ENCODE assay signal across 1 cellular context in genomic region chr21:26835027-26835713, GRCh38.
TF ChIP-seq lines count a peak whose summit lies in the region.

No MANE protein-coding gene starts in this region.

TF ChIP-seq in HEK293, 187 proteins besides CTCF, POLR2A, EP300 and RAD21 (continued from another document and continues in another):
- TF ChIP-seq PRDM10 (tag by site-specific recombination; IDR thresholded peaks at IDR 0.05) (peak; percentile 13; the same call in 1 of the 2 replicates), ZNF654 (tag by site-specific recombination; IDR thresholded peaks at IDR 0.05; ENCODE audit: low read depth) (no peak), ZNF449 (tag by site-specific recombination; IDR thresholded peaks at IDR 0.05) (no peak), ZNF311 (tag by site-specific recombination; IDR thresholded peaks at IDR 0.05; ENCODE audit: borderline replicate concordance) (no peak), OVOL3 (tag by site-specific recombination; IDR thresholded peaks at IDR 0.05) (no peak), ZNF133 (tag by site-specific recombination; IDR thresholded peaks at IDR 0.05) (no peak), YY1 (tag by site-specific recombination; IDR thresholded peaks at IDR 0.05) (peak; percentile 51; the same call in 1 of the 2 replicates), ZNF416 (tag by site-specific recombination; IDR thresholded peaks at IDR 0.05) (no peak), ZBTB17 (tag by site-specific recombination; IDR thresholded peaks at IDR 0.05) (no peak), ZNF629 (tag by site-specific recombination; IDR thresholded peaks at IDR 0.05) (no peak), ZNF621 (tag by site-specific recombination; IDR thresholded peaks at IDR 0.05) (no peak), ZNF473 (tag by site-specific recombination; IDR thresholded peaks at IDR 0.05) (no peak), ZNF555 (tag by site-specific recombination; conservative IDR thresholded peaks at IDR 0.05) (no peak), ZNF76 (tag by site-specific recombination; IDR thresholded peaks at IDR 0.05; ENCODE audit: borderline replicate concordance, low read depth) (0 out of 2 replicates have a peak, but pooled peaks have one; percentile 57), ZNF785 (tag by site-specific recombination; IDR thresholded peaks at IDR 0.05) (no peak), ZNF302 (tag by site-specific recombination; IDR thresholded peaks at IDR 0.05; ENCODE audit: low read depth) (no peak), ZSCAN18 (tag by site-specific recombination; IDR thresholded peaks at IDR 0.05) (no peak), ZNF335 (tag by site-specific recombination; conservative IDR thresholded peaks at IDR 0.05) (no peak), ZNF19 (tag by site-specific recombination; IDR thresholded peaks at IDR 0.05; ENCODE audit: low read depth) (no peak), ZNF24 (tag by site-specific recombination; IDR thresholded peaks at IDR 0.05) (no peak), HOXD13 (CRISPR knock-in tag; IDR thresholded peaks at IDR 0.05; ENCODE audit: borderline replicate concordance) (no peak), ZNF561 (tag by site-specific recombination; IDR thresholded peaks at IDR 0.05; ENCODE audit: borderline replicate concordance) (no peak), ZNF791 (tag by site-specific recombination; IDR thresholded peaks at IDR 0.05) (no peak), BCL11A (tag by site-specific recombination; IDR thresholded peaks at IDR 0.05; ENCODE audit: low read depth) (no peak), AEBP2 (tag by site-specific recombination; IDR thresholded peaks at IDR 0.05; ENCODE audit: borderline replicate concordance) (no peak)
- TF ChIP-seq, protein P1, sequence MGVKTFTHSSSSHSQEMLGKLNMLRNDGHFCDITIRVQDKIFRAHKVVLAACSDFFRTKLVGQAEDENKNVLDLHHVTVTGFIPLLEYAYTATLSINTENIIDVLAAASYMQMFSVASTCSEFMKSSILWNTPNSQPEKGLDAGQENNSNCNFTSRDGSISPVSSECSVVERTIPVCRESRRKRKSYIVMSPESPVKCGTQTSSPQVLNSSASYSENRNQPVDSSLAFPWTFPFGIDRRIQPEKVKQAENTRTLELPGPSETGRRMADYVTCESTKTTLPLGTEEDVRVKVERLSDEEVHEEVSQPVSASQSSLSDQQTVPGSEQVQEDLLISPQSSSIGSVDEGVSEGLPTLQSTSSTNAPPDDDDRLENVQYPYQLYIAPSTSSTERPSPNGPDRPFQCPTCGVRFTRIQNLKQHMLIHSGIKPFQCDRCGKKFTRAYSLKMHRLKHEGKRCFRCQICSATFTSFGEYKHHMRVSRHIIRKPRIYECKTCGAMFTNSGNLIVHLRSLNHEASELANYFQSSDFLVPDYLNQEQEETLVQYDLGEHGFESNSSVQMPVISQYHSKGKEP (tag by site-specific recombination; IDR thresholded peaks at IDR 0.05): 0 out of 2 replicates have a peak, but pooled peaks have one; percentile 13
- TF ChIP-seq, protein P2, sequence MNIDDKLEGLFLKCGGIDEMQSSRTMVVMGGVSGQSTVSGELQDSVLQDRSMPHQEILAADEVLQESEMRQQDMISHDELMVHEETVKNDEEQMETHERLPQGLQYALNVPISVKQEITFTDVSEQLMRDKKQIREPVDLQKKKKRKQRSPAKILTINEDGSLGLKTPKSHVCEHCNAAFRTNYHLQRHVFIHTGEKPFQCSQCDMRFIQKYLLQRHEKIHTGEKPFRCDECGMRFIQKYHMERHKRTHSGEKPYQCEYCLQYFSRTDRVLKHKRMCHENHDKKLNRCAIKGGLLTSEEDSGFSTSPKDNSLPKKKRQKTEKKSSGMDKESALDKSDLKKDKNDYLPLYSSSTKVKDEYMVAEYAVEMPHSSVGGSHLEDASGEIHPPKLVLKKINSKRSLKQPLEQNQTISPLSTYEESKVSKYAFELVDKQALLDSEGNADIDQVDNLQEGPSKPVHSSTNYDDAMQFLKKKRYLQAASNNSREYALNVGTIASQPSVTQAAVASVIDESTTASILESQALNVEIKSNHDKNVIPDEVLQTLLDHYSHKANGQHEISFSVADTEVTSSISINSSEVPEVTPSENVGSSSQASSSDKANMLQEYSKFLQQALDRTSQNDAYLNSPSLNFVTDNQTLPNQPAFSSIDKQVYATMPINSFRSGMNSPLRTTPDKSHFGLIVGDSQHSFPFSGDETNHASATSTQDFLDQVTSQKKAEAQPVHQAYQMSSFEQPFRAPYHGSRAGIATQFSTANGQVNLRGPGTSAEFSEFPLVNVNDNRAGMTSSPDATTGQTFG (tag by site-specific recombination; IDR thresholded peaks at IDR 0.05; ENCODE audit: borderline replicate concordance): no peak
- TF ChIP-seq, protein P3, sequence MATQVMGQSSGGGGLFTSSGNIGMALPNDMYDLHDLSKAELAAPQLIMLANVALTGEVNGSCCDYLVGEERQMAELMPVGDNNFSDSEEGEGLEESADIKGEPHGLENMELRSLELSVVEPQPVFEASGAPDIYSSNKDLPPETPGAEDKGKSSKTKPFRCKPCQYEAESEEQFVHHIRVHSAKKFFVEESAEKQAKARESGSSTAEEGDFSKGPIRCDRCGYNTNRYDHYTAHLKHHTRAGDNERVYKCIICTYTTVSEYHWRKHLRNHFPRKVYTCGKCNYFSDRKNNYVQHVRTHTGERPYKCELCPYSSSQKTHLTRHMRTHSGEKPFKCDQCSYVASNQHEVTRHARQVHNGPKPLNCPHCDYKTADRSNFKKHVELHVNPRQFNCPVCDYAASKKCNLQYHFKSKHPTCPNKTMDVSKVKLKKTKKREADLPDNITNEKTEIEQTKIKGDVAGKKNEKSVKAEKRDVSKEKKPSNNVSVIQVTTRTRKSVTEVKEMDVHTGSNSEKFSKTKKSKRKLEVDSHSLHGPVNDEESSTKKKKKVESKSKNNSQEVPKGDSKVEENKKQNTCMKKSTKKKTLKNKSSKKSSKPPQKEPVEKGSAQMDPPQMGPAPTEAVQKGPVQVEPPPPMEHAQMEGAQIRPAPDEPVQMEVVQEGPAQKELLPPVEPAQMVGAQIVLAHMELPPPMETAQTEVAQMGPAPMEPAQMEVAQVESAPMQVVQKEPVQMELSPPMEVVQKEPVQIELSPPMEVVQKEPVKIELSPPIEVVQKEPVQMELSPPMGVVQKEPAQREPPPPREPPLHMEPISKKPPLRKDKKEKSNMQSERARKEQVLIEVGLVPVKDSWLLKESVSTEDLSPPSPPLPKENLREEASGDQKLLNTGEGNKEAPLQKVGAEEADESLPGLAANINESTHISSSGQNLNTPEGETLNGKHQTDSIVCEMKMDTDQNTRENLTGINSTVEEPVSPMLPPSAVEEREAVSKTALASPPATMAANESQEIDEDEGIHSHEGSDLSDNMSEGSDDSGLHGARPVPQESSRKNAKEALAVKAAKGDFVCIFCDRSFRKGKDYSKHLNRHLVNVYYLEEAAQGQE (tag by site-specific recombination; IDR thresholded peaks at IDR 0.05): no peak
- TF ChIP-seq, protein P4, sequence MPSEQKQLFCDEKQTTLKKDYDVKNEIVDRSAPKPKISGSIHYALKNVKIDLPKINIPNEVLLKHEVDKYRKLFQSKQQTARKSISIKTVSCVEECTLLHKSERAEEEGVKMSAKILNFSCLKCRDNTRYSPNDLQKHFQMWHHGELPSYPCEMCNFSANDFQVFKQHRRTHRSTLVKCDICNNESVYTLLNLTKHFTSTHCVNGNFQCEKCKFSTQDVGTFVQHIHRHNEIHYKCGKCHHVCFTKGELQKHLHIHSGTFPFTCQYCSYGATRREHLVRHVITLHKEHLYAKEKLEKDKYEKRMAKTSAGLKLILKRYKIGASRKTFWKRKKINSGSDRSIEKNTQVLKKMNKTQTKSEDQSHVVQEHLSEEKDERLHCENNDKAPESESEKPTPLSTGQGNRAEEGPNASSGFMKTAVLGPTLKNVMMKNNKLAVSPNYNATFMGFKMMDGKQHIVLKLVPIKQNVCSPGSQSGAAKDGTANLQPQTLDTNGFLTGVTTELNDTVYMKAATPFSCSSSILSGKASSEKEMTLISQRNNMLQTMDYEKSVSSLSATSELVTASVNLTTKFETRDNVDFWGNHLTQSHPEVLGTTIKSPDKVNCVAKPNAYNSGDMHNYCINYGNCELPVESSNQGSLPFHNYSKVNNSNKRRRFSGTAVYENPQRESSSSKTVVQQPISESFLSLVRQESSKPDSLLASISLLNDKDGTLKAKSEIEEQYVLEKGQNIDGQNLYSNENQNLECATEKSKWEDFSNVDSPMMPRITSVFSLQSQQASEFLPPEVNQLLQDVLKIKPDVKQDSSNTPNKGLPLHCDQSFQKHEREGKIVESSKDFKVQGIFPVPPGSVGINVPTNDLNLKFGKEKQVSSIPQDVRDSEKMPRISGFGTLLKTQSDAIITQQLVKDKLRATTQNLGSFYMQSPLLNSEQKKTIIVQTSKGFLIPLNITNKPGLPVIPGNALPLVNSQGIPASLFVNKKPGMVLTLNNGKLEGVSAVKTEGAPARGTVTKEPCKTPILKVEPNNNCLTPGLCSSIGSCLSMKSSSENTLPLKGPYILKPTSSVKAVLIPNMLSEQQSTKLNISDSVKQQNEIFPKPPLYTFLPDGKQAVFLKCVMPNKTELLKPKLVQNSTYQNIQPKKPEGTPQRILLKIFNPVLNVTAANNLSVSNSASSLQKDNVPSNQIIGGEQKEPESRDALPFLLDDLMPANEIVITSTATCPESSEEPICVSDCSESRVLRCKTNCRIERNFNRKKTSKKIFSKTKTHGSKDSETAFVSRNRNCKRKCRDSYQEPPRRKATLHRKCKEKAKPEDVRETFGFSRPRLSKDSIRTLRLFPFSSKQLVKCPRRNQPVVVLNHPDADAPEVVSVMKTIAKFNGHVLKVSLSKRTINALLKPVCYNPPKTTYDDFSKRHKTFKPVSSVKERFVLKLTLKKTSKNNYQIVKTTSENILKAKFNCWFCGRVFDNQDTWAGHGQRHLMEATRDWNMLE (tag by site-specific recombination; conservative IDR thresholded peaks at IDR 0.05; ENCODE audit: low read depth): no peak
- TF ChIP-seq, protein P5, sequence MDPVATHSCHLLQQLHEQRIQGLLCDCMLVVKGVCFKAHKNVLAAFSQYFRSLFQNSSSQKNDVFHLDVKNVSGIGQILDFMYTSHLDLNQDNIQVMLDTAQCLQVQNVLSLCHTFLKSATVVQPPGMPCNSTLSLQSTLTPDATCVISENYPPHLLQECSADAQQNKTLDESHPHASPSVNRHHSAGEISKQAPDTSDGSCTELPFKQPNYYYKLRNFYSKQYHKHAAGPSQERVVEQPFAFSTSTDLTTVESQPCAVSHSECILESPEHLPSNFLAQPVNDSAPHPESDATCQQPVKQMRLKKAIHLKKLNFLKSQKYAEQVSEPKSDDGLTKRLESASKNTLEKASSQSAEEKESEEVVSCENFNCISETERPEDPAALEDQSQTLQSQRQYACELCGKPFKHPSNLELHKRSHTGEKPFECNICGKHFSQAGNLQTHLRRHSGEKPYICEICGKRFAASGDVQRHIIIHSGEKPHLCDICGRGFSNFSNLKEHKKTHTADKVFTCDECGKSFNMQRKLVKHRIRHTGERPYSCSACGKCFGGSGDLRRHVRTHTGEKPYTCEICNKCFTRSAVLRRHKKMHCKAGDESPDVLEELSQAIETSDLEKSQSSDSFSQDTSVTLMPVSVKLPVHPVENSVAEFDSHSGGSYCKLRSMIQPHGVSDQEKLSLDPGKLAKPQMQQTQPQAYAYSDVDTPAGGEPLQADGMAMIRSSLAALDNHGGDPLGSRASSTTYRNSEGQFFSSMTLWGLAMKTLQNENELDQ (tag by site-specific recombination; IDR thresholded peaks at IDR 0.05; ENCODE audit: low read depth): no peak
